ENCODE assay signal across 8 cellular contexts in genomic region chr6:81753709-81754678, GRCh38. TPM values are rescaled to one million over a fixed set of nuclear protein-coding genes. Genes with fewer than 3 reads are reported as not detected.
A peak's percentile ranks its signal among the peaks of the same experiment; 100 is the strongest.
DNase-seq lines count a peak whose midpoint lies in the region; ATAC-seq and TF ChIP-seq lines count a peak whose summit lies in the region.

No MANE protein-coding gene starts in this region.

- peak overlapping the region; percentile 56 to 91 (median 74) for H3K4me3 ChIP-seq in dorsolateral prefrontal cortex
- peak overlapping the region; percentile 76 for H3K4me3 ChIP-seq in lung
- H3K4me3 ChIP-seq in Karpas-422 (ENCODE audit: low read length): no peak overlapping the region

- no peaks in the 10 kb centered on the region for H4K20me1 ChIP-seq in Karpas-422 (ENCODE audit: insufficient read depth, low read depth, low read length)

- no peak overlapping the region for H3K9ac ChIP-seq in Karpas-422 (ENCODE audit: low read length)

- no peaks in the 10 kb centered on the region for H3K9me2 ChIP-seq in Karpas-422 (replicated peaks; ENCODE audit: insufficient read depth, low read length)

- no peaks in the 10 kb centered on the region for H3K9me3 Mint-ChIP-seq in activated CD4-positive, alpha-beta memory T cell treated with anti-CD3 and anti-CD28 coated beads, Interleukin-2, amount 10 ng/mL, durations not matched to agents 7 days and 5 days

- H3K27me3 ChIP-seq in dorsolateral prefrontal cortex (peaks cover 0 to 25% (median 0%) of the 10 kb centered on the region in 45 donors), lung (ENCODE audit: control insufficient read depth, insufficient read depth) (no peaks in the 10 kb centered on the region), Karpas-422 (ENCODE audit: low read length) (no peaks in the 10 kb centered on the region)

- peak overlapping the region in 58 of 59 donors; percentile 22 to 96 (median 88) for H3K27ac ChIP-seq in dorsolateral prefrontal cortex
- H3K27ac ChIP-seq in lung (ENCODE audit: low read depth in 1 of 2, low read length in 1 of 2): peak overlapping the region; percentile 93 to 99
- H3K27ac ChIP-seq in Karpas-422 (ENCODE audit: low read length): no peak overlapping the region

- no peaks in the 10 kb centered on the region for H3K79me2 ChIP-seq in Karpas-422 (ENCODE audit: low read length)

- POLR2A ChIA-PET in activated CD4-positive, alpha-beta memory T cell treated with anti-CD3 and anti-CD28 coated beads, Interleukin-2, amount 10 ng/mL, durations not matched to agents 7 days and 5 days (lab: Charles Lee): interaction anchor here (1.2 kb wide), 1 partner anchor 1807 kb away, joined by 3 read pairs; no protein-coding TSS in a partner anchor

- H3K36me3 ChIP-seq in lung (ENCODE audit: control insufficient read depth in 2 of 2, insufficient read depth in 2 of 2, low read length in 2 of 2) (peaks cover 0 to 1% of the 10 kb centered on the region in 2 donors), Karpas-422 (ENCODE audit: insufficient read depth, low read length) (no peaks in the 10 kb centered on the region)

- ATAC-seq in GM18520 (IDR thresholded peaks at IDR 0.05; ENCODE audit: unreplicated experiment) (peak; percentile 22), HG02981 (IDR thresholded peaks at IDR 0.05; ENCODE audit: unreplicated experiment) (peak; percentile 37), lung (ENCODE audit: insufficient read depth, low FRiP score) (peak; percentile 21)

- H3K9me3 ChIP-seq in lung (ENCODE audit: control insufficient read depth in 2 of 2, insufficient read depth in 1 of 2, low read length in 1 of 2) (no peaks in the 10 kb centered on the region), Karpas-422 (ENCODE audit: low read length) (no peaks in the 10 kb centered on the region)

- peak overlapping the region; percentile 85 for H3K27ac Mint-ChIP-seq in activated CD4-positive, alpha-beta memory T cell treated with anti-CD3 and anti-CD28 coated beads, Interleukin-2, amount 10 ng/mL, durations not matched to agents 7 days and 5 days

- peaks cover 21% of the 10 kb centered on the region for H3K4me1 Mint-ChIP-seq in activated CD4-positive, alpha-beta memory T cell treated with anti-CD3 and anti-CD28 coated beads, Interleukin-2, amount 10 ng/mL, durations not matched to agents 7 days and 5 days

- peaks cover 34% of the 10 kb centered on the region for H3K27me3 Mint-ChIP-seq in activated CD4-positive, alpha-beta memory T cell treated with anti-CD3 and anti-CD28 coated beads, Interleukin-2, amount 10 ng/mL, durations not matched to agents 7 days and 5 days

- WGBS in lung, 2 donors: 9 to 16% methylated on average over 46 of the region's 46 CpGs

- H3K4me2 ChIP-seq in Karpas-422 (ENCODE audit: low read depth, low read length, poor library complexity, severe bottlenecking): no peak overlapping the region

- H3K4me3 Mint-ChIP-seq in activated CD4-positive, alpha-beta memory T cell treated with anti-CD3 and anti-CD28 coated beads, Interleukin-2, amount 10 ng/mL, durations not matched to agents 7 days and 5 days: peak overlapping the region; percentile 85

- H2AFZ ChIP-seq in Karpas-422 (ENCODE audit: low read length): no peak overlapping the region

- DNase-seq in NCI-H510A (lab: John Stamatoyannopoulos, UW) (peak; percentile 42), dorsolateral prefrontal cortex (peak; percentile 38 to 85 (median 76)), lung (ENCODE audit: low spot score) (peak; percentile 87), Karpas-422 (no peak)
- peak; percentile 83 for DNase-seq in activated CD4-positive, alpha-beta memory T cell treated with anti-CD3 and anti-CD28 coated beads, Interleukin-2, amount 10 ng/mL, durations not matched to agents 7 days and 5 days
- DNase-seq in stimulated activated CD4-positive, alpha-beta T cell treated with anti-CD3 and anti-CD28 coated beads, TNF-alpha, amount 100 ng/mL, for 24 hours (ENCODE audit: low read depth in 3 of 3): peak; percentile 77 to 83 (median 79)

- H3K4me1 ChIP-seq in lung (ENCODE audit: control insufficient read depth in 2 of 2, insufficient read depth in 2 of 2, low read length in 2 of 2) (peaks cover 0 to 2% of the 10 kb centered on the region in 2 donors), Karpas-422 (ENCODE audit: low read length) (no peaks in the 10 kb centered on the region)

- intact Hi-C loops in dorsolateral prefrontal cortex (cut with DNase I): no loop called here

- TF ChIP-seq CTCF in dorsolateral prefrontal cortex (IDR thresholded peaks at IDR 0.05 in 54 of 56, conservative IDR thresholded peaks at IDR 0.05 in 2 of 56; ENCODE audit: low read depth in 1 of 56, partially characterized antibody in 56 of 56) (peak in 55 of 56 donors; percentile 56 to 85 (median 71)), lung (IDR thresholded peaks at IDR 0.05; ENCODE audit: control extremely low read depth, extremely low read depth) (peak; percentile 39)

- CTCF ChIA-PET in activated CD4-positive, alpha-beta memory T cell treated with anti-CD3 and anti-CD28 coated beads, Interleukin-2, amount 10 ng/mL, durations not matched to agents 7 days and 5 days (lab: Charles Lee): interaction anchor here (0.9 to 1.4 kb wide), 4 partner anchors 10 to 1417 kb away, joined by 3 to 5 read pairs (median 4); no protein-coding TSS in a partner anchor

- peaks cover 3% of the 10 kb centered on the region for H3K36me3 Mint-ChIP-seq in activated CD4-positive, alpha-beta memory T cell treated with anti-CD3 and anti-CD28 coated beads, Interleukin-2, amount 10 ng/mL, durations not matched to agents 7 days and 5 days (ENCODE audit: low read depth)

RNA-seq across cellular contexts. Expression of gene TENT5A, which starts 1.5 kb away (rescaled TPM):
- 1 to 10 TPM; 2.0 TPM for total RNA-seq in activated CD4-positive, alpha-beta memory T cell treated with anti-CD3 and anti-CD28 coated beads, Interleukin-2, amount 10 ng/mL, durations not matched to agents 7 days and 5 days
- total RNA-seq in dorsolateral prefrontal cortex (1 to 10 TPM in 119 of 120 experiments, under 1 TPM in 1; 0.85 to 6.9 (median 2.3) TPM), lung (10 to 100 TPM; 12.0 to 29.8 TPM)
- 1 to 10 TPM; 3.7 to 6.1 TPM for polyA plus RNA-seq in lung
- not detected in 2 replicates for total RNA-seq in Karpas-422 (2014; rRNA removed; shearing (Covaris generic); ENCODE audit: low replicate concordance)
